Comparison of ENCODE assay signal across 16 cellular contexts in the genomic region with DNA sequence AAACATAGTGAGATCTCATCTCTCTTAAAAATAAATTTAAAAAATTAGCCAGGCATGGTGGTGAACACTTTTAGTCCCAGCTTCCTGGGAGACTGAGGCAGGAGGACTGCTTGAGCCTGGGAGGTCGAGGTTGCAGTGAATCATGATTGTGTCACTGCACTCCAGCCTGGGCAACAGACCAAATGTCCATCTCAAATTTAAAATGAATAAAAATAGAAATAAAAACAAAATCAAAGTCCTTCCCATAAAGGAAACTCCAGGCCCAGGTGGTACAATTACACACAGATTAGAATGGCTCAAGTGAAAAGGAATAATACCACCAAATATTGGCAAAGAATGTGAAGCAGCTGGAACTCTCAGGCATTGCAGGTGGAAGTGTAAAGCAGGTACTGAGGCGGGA. TPM values are rescaled to one million over a fixed set of nuclear protein-coding genes. Genes with fewer than 3 reads are reported as not detected.
DNase-seq lines count a peak whose midpoint lies in the region; ATAC-seq and TF ChIP-seq lines count a peak whose summit lies in the region.
"Had no signal": no experiment of that assay in that cellular context is flagged by ENCODE, and none has a peak within 500 bp of the region (broad histone marks: within the 10 kb centered on the region; RNA-seq: fewer than 3 reads in every experiment).

No MANE protein-coding gene starts in this region.

- no peak for ATAC-seq in GM21825 (IDR thresholded peaks at IDR 0.05; ENCODE audit: unreplicated experiment)

- H3K4me3 Mint-ChIP-seq in chondrocyte (ENCODE audit: unreplicated experiment) (no peak overlapping the region), osteocyte (ENCODE audit: unreplicated experiment) (no peak overlapping the region)
- H3K4me3 Mint-ChIP-seq: B cell; CD4-positive, CD25-positive, alpha-beta regulatory T cell; T-helper 1 cell treated with Interleukin-12 subunit alpha and Interleukin-12 subunit beta and Interleukin-4 antibody, amounts not matched to agents 30 μg/mL and 1 μg/mL, for 36 hours had no signal

- H3K4me1 Mint-ChIP-seq in chondrocyte (ENCODE audit: low read depth) (peaks cover 74% of the 10 kb centered on the region), osteocyte (ENCODE audit: unreplicated experiment) (peaks cover 47% of the 10 kb centered on the region)
- H3K4me1 Mint-ChIP-seq: B cell had no signal

- H3K9me3 Mint-ChIP-seq in chondrocyte (ENCODE audit: low read depth): no peaks in the 10 kb centered on the region
- H3K9me3 Mint-ChIP-seq in osteocyte (ENCODE audit: unreplicated experiment): no peaks in the 10 kb centered on the region
- H3K9me3 Mint-ChIP-seq: T-helper 1 cell treated with Interleukin-12 subunit alpha and Interleukin-12 subunit beta and Interleukin-4 antibody, amounts not matched to agents 30 μg/mL and 1 μg/mL, for 36 hours had no signal

- H3K27me3 Mint-ChIP-seq in chondrocyte (ENCODE audit: low read depth) (no peaks in the 10 kb centered on the region), osteocyte (ENCODE audit: unreplicated experiment) (no peaks in the 10 kb centered on the region)
- H3K27me3 Mint-ChIP-seq: B cell; CD4-positive, CD25-positive, alpha-beta regulatory T cell had no signal

- DNase-seq in Daoy (ENCODE audit: low read depth) (peak; percentile 19), M059J (ENCODE audit: low read depth) (peak; percentile 6), chondrocyte (ENCODE audit: low spot score) (no peak), osteocyte (ENCODE audit: extremely low spot score, unreplicated experiment) (no peak), NCI-H524 treated with DMSO at 0.1 percent for 48 hours (lab: John Stamatoyannopoulos, UW) (no peak), iPS-NIHi11 (ENCODE audit: low spot score) (no peak)
- DNase-seq: CD4-positive, CD25-positive, alpha-beta regulatory T cell; Karpas-422; NCI-H1105 treated with DMSO at 0.1 percent for 48 hours; NCI-H1694 treated with DMSO at 0.1 percent for 48 hours; NCI-H2107; NCI-H345; SHP77 had no signal

- H3K27ac Mint-ChIP-seq in chondrocyte (ENCODE audit: unreplicated experiment): peak overlapping the region; percentile 88
- H3K27ac Mint-ChIP-seq in osteocyte (ENCODE audit: unreplicated experiment): peak overlapping the region; percentile 81
- H3K27ac Mint-ChIP-seq: B cell; CD4-positive, CD25-positive, alpha-beta regulatory T cell; T-helper 1 cell treated with Interleukin-12 subunit alpha and Interleukin-12 subunit beta and Interleukin-4 antibody, amounts not matched to agents 30 μg/mL and 1 μg/mL, for 36 hours had no signal

- TF ChIP-seq CTCF in chondrocyte (IDR thresholded peaks at IDR 0.05) (no peak), osteocyte (IDR thresholded peaks at IDR 0.05) (no peak)

- no peaks in the 10 kb centered on the region for H3K36me3 Mint-ChIP-seq in chondrocyte (ENCODE audit: low read depth)
- no peaks in the 10 kb centered on the region for H3K36me3 Mint-ChIP-seq in osteocyte (ENCODE audit: unreplicated experiment)
- H3K36me3 Mint-ChIP-seq: CD4-positive, CD25-positive, alpha-beta regulatory T cell had no signal

RNA-seq across cellular contexts. Expression of gene ATP10A, which starts 19.3 kb away (rescaled TPM):
- 2.5 and 7.5 TPM in 2 replicates for total RNA-seq in Daoy (2014; rRNA removed; shearing (Covaris generic))
- total RNA-seq in M059J (2014; rRNA removed; shearing (Covaris generic)): not detected in 2 replicates
- total RNA-seq in chondrocyte: 160 to 190 TPM (median 163 TPM) in 3 replicates
- total RNA-seq in osteocyte: 71.9 and 74.2 TPM in 2 replicates

Comparison
In these comparisons a context has a peak if more than half of its experiments do, and no peak if none do; other contexts are left out.
1. DNase-seq: peak in Daoy (single experiment) and M059J (single experiment); none in chondrocyte (single experiment), osteocyte (single experiment), NCI-H524 treated with DMSO at 0.1 percent for 48 hours (single experiment) and iPS-NIHi11 (single experiment).